ENCODE assay signal across 1 cellular context in genomic region chr16:67874147-67874771, GRCh38.
TF ChIP-seq lines count a peak whose summit lies in the region.

No MANE protein-coding gene starts in this region.

TF ChIP-seq in GM12878, 131 proteins besides CTCF, POLR2A, EP300 and RAD21:
- TF ChIP-seq CHD4 (IDR thresholded peaks at IDR 0.05), result no peak
- TF ChIP-seq SREBF1 (IDR thresholded peaks at IDR 0.05; ENCODE audit: low read length), result no peak
- TF ChIP-seq NR2F1 (conservative IDR thresholded peaks at IDR 0.05), result no peak
- no peak for TF ChIP-seq CREB1 (IDR thresholded peaks at IDR 0.05; ENCODE audit: low read depth)
